ENCODE assay signal across 17 cellular contexts in genomic region chr20:48970681-48971370, GRCh38.
"Had no signal": no experiment of that assay in that cellular context is flagged by ENCODE, and none has a peak within 500 bp of the region (broad histone marks: within the 10 kb centered on the region; RNA-seq: fewer than 3 reads in every experiment).

No MANE protein-coding gene starts in this region.

- H3K27me3 ChIP-seq: body of pancreas, cardiac muscle cell, upper lobe of right lung had no signal

- H3K4me3 ChIP-seq: body of pancreas, cardiac muscle cell, left ventricle myocardium inferior, prostate gland, upper lobe of right lung had no signal

- H3K9me3 ChIP-seq: body of pancreas, left ventricle myocardium inferior, prostate gland, upper lobe of right lung had no signal

- ATAC-seq: body of pancreas; natural killer cell; stimulated activated naive CD8-positive, alpha-beta T cell treated with anti-CD3 and anti-CD28 coated beads, Interleukin-15, Interleukin-2, amounts not matched to agents 100 U/mL and 50 U/mL, for 24 hours; upper lobe of right lung; WTC11 had no signal

- H3K27ac ChIP-seq: body of pancreas, cardiac muscle cell, epithelial cell of prostate, left ventricle myocardium inferior, prostate gland, upper lobe of right lung had no signal

- DNase-seq: activated gamma-delta T cell treated with Interleukin-2 at 50 U/mL for 16 hours; activated T-cell treated with anti-CD3 and anti-CD28 coated beads, Interleukin-2, amount 50 U/mL, for 1 hour; body of pancreas; cortex of kidney; foreskin melanocyte; hippocampal formation; kidney glomerular epithelial cell; left ventricle myocardium inferior; natural killer cell; stimulated activated CD4-positive, alpha-beta T cell treated with anti-CD3 and anti-CD28 coated beads, Interleukin-12 subunit alpha, Interleukin-12 subunit beta, amount 100 ng/mL, for 4 hours; stimulated activated CD4-positive, alpha-beta T cell treated with anti-CD3 and anti-CD28 coated beads, Interleukin-4, amount 100 ng/mL, for 4 hours; stimulated activated naive CD8-positive, alpha-beta T cell treated with anti-CD3 and anti-CD28 coated beads, Interleukin-15, Interleukin-2, amounts not matched to agents 100 U/mL and 50 U/mL, for 24 hours; upper lobe of right lung had no signal
